1 cellular context compared by ENCODE assay signal in genomic region chr6:131761061-131761761, GRCh38.
A peak's percentile ranks its signal among the peaks of the same experiment; 100 is the strongest.
TF ChIP-seq lines count a peak whose summit lies in the region.

No MANE protein-coding gene starts in this region.

TF ChIP-seq in HepG2, 621 proteins besides CTCF, POLR2A, EP300 and RAD21:
- TF ChIP-seq SIN3A (IDR thresholded peaks at IDR 0.05; ENCODE audit: borderline replicate concordance, low read depth, low read length), result no peak
- TF ChIP-seq RFX5 (IDR thresholded peaks at IDR 0.05; ENCODE audit: low read depth, low read length), result no peak
- 0 out of 2 replicates have a peak, but pooled peaks have one; percentile 2 for TF ChIP-seq ZNF337 (CRISPR knock-in tag; IDR thresholded peaks at IDR 0.05; ENCODE audit: borderline replicate concordance, low read depth)
